In the genomic region with DNA sequence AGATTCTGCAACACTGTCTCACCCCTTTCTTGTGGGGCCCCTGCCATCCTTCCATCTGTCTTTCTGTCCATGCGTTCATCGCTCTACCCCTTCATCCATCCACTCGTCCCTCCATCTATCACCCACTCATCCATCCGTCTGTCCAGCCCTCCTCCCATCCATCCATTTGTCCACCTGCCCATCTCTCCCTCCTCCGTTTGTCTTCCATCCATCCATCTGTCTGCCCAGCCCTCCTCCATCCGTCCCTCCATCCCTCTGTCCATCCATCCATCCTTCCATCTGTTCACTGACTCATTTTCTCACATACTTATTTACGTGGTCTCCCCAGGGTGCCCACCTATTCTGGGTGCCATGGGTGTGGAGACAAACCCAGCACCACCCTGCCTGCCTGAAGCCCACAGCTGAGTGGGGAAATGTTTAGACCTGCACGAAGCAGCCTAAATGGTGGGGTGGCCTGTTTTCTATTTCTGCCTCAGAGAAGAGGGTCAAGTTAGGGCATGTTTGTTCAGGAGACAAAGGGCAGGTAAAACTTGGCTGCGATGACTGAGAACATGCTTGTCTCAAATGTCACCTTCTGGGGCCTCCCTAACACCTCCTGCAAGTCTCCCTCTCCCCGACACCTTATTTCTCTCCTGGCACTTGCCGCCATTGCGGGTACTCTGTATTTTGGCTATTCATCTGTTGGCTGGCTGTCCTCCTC, we compare ENCODE assay signal across 17 cellular contexts. TPM values are rescaled to one million over a fixed set of nuclear protein-coding genes. Genes with fewer than 3 reads are reported as not detected.
"Had no signal": no experiment of that assay in that cellular context is flagged by ENCODE, and none has a peak within 500 bp of the region (broad histone marks: within the 10 kb centered on the region; RNA-seq: fewer than 3 reads in every experiment).

No MANE protein-coding gene starts in this region.

- ATAC-seq: activated CD4-positive, CD25-positive, alpha-beta regulatory T cell treated with anti-CD3 and anti-CD28 coated beads, Interleukin-2, amount 50 U/mL, for 24 hours had no signal

- H3K27me3 ChIP-seq: ascending aorta, cardiac muscle cell, ovary, sigmoid colon had no signal

- H3K36me3 Mint-ChIP-seq: activated naive CD4-positive, alpha-beta T cell treated with anti-CD3 and anti-CD28 coated beads, Interleukin-2, amount 10 ng/mL, durations not matched to agents 7 days and 5 days; mesothelial cell of epicardium had no signal

- H3K27ac Mint-ChIP-seq: activated naive CD4-positive, alpha-beta T cell treated with anti-CD3 and anti-CD28 coated beads, Interleukin-2, amount 10 ng/mL, durations not matched to agents 7 days and 5 days; mesothelial cell of epicardium had no signal

- H3K9me3 ChIP-seq: ascending aorta, ovary, sigmoid colon, thoracic aorta had no signal

- H3K9me3 Mint-ChIP-seq: activated naive CD4-positive, alpha-beta T cell treated with anti-CD3 and anti-CD28 coated beads, Interleukin-2, amount 10 ng/mL, durations not matched to agents 7 days and 5 days; mesothelial cell of epicardium; neural crest cell had no signal

- H3K4me1 Mint-ChIP-seq: mesothelial cell of epicardium, neural crest cell had no signal

- H3K27ac ChIP-seq: ascending aorta, cardiac muscle cell, ovary, sigmoid colon, thoracic aorta had no signal

- H3K4me3 ChIP-seq: ascending aorta, cardiac muscle cell, ovary, sigmoid colon, thoracic aorta had no signal

- H3K4me3 Mint-ChIP-seq: activated naive CD4-positive, alpha-beta T cell treated with anti-CD3 and anti-CD28 coated beads, Interleukin-2, amount 10 ng/mL, durations not matched to agents 7 days and 5 days; mesothelial cell of epicardium; neural crest cell had no signal

- H3K36me3 ChIP-seq: ascending aorta, cardiac muscle cell, ovary, sigmoid colon, thoracic aorta had no signal

- DNase-seq: activated naive CD4-positive, alpha-beta T cell treated with anti-CD3 and anti-CD28 coated beads, Interleukin-2, amount 10 ng/mL, durations not matched to agents 7 days and 5 days; activated T-cell treated with anti-CD3 and anti-CD28 coated beads for 4 hours; hypothalamus; ovary; sigmoid colon; stimulated activated CD4-positive, alpha-beta T cell treated with anti-CD3 and anti-CD28 coated beads, Interleukin-2, amount 100 ng/mL, for 24 hours; T1000 had no signal

RNA-seq across cellular contexts. Expression of gene SLC25A47, which starts 2.8 kb away (rescaled TPM):
- total RNA-seq: ascending aorta, cardiac muscle cell, kidney epithelial cell, lower leg skin, mesothelial cell of epicardium, myocyte, neural crest cell, ovary, sigmoid colon, thoracic aorta, ureter had no signal
- polyA plus RNA-seq: ovary had no signal
